In the genomic region with DNA sequence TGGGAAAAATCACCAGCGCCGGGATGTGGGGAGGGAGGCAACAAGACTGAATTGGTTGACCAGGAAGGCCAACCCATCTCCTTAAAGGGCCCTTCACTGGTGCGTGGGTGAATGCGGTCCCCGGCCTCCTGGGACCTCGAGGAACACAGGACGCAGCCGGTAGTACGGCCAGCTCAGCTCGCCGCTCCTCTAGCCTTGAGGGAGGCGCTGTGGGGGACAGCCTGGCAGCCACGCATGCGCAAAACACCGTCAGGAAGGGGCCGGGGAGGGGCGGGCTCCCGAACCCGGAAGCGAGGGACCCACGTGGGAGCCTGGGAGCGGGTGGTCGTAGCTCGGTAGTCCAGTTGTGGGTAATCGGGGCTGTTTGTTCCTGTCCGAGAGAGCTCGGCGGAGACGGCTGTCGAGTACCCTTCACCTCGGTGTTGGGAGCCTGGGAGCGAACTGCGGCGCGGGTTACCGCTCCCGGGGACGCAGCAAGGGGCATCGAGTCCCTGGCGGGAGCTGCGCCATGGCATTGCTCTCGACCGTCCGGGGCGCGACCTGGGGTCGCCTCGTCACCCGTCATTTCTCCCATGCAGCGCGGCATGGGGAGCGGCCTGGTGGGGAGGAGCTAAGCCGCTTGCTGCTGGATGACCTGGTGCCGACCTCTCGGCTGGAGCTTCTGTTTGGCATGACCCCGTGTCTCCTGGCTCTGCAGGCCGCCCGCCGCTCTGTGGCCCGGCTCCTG, we compare ENCODE assay signal across 1 cellular context.
TF ChIP-seq lines count a peak whose summit lies in the region.

A gene with protein sequence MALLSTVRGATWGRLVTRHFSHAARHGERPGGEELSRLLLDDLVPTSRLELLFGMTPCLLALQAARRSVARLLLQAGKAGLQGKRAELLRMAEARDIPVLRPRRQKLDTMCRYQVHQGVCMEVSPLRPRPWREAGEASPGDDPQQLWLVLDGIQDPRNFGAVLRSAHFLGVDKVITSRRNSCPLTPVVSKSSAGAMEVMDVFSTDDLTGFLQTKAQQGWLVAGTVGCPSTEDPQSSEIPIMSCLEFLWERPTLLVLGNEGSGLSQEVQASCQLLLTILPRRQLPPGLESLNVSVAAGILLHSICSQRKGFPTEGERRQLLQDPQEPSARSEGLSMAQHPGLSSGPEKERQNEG (plus strand): TSS at position 281 of the 727 bp plus-strand sequence. CDS start 228 bp downstream, at position 509.

TF ChIP-seq in Ishikawa, 13 proteins besides CTCF, POLR2A, EP300 and RAD21 (continued from another document):
- TF ChIP-seq, protein P1, sequence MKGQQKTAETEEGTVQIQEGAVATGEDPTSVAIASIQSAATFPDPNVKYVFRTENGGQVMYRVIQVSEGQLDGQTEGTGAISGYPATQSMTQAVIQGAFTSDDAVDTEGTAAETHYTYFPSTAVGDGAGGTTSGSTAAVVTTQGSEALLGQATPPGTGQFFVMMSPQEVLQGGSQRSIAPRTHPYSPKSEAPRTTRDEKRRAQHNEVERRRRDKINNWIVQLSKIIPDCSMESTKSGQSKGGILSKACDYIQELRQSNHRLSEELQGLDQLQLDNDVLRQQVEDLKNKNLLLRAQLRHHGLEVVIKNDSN (IDR thresholded peaks at IDR 0.05) = peak; percentile 84
- TF ChIP-seq TCF12 (IDR thresholded peaks at IDR 0.05; ENCODE audit: low read depth) (peak; percentile 34; the same call in 1 of the 2 replicates), NFIC (IDR thresholded peaks at IDR 0.05) (no peak)
- TF ChIP-seq, protein P2, sequence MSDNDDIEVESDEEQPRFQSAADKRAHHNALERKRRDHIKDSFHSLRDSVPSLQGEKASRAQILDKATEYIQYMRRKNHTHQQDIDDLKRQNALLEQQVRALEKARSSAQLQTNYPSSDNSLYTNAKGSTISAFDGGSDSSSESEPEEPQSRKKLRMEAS (IDR thresholded peaks at IDR 0.05) = peak; percentile 96
